Comparison of ENCODE assay signal across 1 cellular context in the genomic region with DNA sequence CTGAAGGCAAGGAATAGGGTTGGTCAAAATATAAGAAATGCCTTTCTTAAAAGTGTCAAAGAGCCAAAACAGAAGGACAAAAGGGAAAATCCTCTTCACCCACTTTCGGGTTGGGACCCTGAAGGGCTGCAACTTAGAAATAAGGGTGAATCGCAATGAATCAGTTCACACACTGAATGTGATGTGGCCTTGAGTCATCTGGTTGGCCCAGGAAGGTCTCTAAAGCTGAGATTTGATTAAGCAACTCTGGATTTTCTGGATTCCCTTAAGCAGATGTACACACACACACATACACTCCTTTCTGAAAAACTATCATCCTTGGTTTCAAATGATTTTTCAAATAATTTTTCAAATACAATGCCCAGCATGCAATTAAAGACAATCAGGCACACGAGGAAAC.
A peak's percentile ranks its signal among the peaks of the same experiment; 100 is the strongest.
TF ChIP-seq lines count a peak whose summit lies in the region.

No MANE protein-coding gene starts in this region.

TF ChIP-seq in HepG2, 621 proteins besides CTCF, POLR2A, EP300 and RAD21 (continued from another document and continues in another):
- TF ChIP-seq, protein P1, sequence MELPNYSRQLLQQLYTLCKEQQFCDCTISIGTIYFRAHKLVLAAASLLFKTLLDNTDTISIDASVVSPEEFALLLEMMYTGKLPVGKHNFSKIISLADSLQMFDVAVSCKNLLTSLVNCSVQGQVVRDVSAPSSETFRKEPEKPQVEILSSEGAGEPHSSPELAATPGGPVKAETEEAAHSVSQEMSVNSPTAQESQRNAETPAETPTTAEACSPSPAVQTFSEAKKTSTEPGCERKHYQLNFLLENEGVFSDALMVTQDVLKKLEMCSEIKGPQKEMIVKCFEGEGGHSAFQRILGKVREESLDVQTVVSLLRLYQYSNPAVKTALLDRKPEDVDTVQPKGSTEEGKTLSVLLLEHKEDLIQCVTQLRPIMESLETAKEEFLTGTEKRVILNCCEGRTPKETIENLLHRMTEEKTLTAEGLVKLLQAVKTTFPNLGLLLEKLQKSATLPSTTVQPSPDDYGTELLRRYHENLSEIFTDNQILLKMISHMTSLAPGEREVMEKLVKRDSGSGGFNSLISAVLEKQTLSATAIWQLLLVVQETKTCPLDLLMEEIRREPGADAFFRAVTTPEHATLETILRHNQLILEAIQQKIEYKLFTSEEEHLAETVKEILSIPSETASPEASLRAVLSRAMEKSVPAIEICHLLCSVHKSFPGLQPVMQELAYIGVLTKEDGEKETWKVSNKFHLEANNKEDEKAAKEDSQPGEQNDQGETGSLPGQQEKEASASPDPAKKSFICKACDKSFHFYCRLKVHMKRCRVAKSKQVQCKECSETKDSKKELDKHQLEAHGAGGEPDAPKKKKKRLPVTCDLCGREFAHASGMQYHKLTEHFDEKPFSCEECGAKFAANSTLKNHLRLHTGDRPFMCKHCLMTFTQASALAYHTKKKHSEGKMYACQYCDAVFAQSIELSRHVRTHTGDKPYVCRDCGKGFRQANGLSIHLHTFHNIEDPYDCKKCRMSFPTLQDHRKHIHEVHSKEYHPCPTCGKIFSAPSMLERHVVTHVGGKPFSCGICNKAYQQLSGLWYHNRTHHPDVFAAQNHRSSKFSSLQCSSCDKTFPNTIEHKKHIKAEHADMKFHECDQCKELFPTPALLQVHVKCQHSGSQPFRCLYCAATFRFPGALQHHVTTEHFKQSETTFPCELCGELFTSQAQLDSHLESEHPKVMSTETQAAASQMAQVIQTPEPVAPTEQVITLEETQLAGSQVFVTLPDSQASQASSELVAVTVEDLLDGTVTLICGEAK (IDR thresholded peaks at IDR 0.05): no peak
- TF ChIP-seq, protein P1 (CRISPR knock-in tag; IDR thresholded peaks at IDR 0.05): no peak
- TF ChIP-seq POLR2AphosphoS2 (IDR thresholded peaks at IDR 0.05; ENCODE audit: low read depth, low read length): no peak
- TF ChIP-seq ZNF343 (CRISPR knock-in tag; IDR thresholded peaks at IDR 0.05): no peak
- TF ChIP-seq HMG20B (CRISPR knock-in tag; conservative IDR thresholded peaks at IDR 0.05): 0 out of 2 replicates have a peak, but pooled peaks have one; percentile 43
- no peak for TF ChIP-seq ZNF564 (CRISPR knock-in tag; IDR thresholded peaks at IDR 0.05)
- peak; percentile 40 for TF ChIP-seq CEBPG (CRISPR knock-in tag; IDR thresholded peaks at IDR 0.05)
- no peak for TF ChIP-seq ZSCAN22 (CRISPR knock-in tag; IDR thresholded peaks at IDR 0.05)
- TF ChIP-seq ZEB1 (IDR thresholded peaks at IDR 0.05; ENCODE audit: insufficient replicate concordance, low read depth): no peak
- TF ChIP-seq MYNN (CRISPR knock-in tag; IDR thresholded peaks at IDR 0.05; ENCODE audit: low read depth): no peak
- TF ChIP-seq MED13 (CRISPR knock-in tag; IDR thresholded peaks at IDR 0.05): no peak
- TF ChIP-seq CEBPB (IDR thresholded peaks at IDR 0.05; ENCODE audit: borderline replicate concordance, low read depth, low read length): peak; percentile 22; the same call in 1 of the 2 replicates
- no peak for TF ChIP-seq ARNTL (CRISPR knock-in tag; IDR thresholded peaks at IDR 0.05)
- TF ChIP-seq ARNT2 (CRISPR knock-in tag; IDR thresholded peaks at IDR 0.05; ENCODE audit: low read depth): no peak
- TF ChIP-seq DMAP1 (CRISPR knock-in tag; IDR thresholded peaks at IDR 0.05): no peak
- TF ChIP-seq ZBTB26 (CRISPR knock-in tag; IDR thresholded peaks at IDR 0.05; ENCODE audit: borderline replicate concordance): peak; percentile 91
- TF ChIP-seq IRX3 (CRISPR knock-in tag; IDR thresholded peaks at IDR 0.05; ENCODE audit: borderline replicate concordance, low read depth): no peak
- no peak for TF ChIP-seq ZBTB46 (CRISPR knock-in tag; IDR thresholded peaks at IDR 0.05; ENCODE audit: borderline replicate concordance)
- TF ChIP-seq SOX13 (IDR thresholded peaks at IDR 0.05): no peak
- no peak for TF ChIP-seq SOX13 (CRISPR knock-in tag; conservative IDR thresholded peaks at IDR 0.05 in 1 of 2, IDR thresholded peaks at IDR 0.05 in 1 of 2)
- TF ChIP-seq, protein P2, sequence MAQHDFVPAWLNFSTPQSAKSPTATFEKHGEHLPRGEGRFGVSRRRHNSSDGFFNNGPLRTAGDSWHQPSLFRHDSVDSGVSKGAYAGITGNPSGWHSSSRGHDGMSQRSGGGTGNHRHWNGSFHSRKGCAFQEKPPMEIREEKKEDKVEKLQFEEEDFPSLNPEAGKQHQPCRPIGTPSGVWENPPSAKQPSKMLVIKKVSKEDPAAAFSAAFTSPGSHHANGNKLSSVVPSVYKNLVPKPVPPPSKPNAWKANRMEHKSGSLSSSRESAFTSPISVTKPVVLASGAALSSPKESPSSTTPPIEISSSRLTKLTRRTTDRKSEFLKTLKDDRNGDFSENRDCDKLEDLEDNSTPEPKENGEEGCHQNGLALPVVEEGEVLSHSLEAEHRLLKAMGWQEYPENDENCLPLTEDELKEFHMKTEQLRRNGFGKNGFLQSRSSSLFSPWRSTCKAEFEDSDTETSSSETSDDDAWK (CRISPR knock-in tag; IDR thresholded peaks at IDR 0.05): no peak
- 0 out of 2 replicates have a peak, but pooled peaks have one; percentile 49 for TF ChIP-seq GFI1 (CRISPR knock-in tag; IDR thresholded peaks at IDR 0.05; ENCODE audit: borderline replicate concordance)
- TF ChIP-seq, protein P3, sequence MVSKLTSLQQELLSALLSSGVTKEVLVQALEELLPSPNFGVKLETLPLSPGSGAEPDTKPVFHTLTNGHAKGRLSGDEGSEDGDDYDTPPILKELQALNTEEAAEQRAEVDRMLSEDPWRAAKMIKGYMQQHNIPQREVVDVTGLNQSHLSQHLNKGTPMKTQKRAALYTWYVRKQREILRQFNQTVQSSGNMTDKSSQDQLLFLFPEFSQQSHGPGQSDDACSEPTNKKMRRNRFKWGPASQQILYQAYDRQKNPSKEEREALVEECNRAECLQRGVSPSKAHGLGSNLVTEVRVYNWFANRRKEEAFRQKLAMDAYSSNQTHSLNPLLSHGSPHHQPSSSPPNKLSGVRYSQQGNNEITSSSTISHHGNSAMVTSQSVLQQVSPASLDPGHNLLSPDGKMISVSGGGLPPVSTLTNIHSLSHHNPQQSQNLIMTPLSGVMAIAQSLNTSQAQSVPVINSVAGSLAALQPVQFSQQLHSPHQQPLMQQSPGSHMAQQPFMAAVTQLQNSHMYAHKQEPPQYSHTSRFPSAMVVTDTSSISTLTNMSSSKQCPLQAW (CRISPR knock-in tag; IDR thresholded peaks at IDR 0.05): no peak
- no peak for TF ChIP-seq CENPBD1 (CRISPR knock-in tag; IDR thresholded peaks at IDR 0.05; ENCODE audit: borderline replicate concordance, low read depth)
- TF ChIP-seq MAFG (CRISPR knock-in tag; IDR thresholded peaks at IDR 0.05): no peak
- no peak for TF ChIP-seq DDIT3 (CRISPR knock-in tag; IDR thresholded peaks at IDR 0.05)
- TF ChIP-seq ZNF724P (CRISPR knock-in tag; IDR thresholded peaks at IDR 0.05; ENCODE audit: borderline replicate concordance): no peak
- TF ChIP-seq, protein P4, sequence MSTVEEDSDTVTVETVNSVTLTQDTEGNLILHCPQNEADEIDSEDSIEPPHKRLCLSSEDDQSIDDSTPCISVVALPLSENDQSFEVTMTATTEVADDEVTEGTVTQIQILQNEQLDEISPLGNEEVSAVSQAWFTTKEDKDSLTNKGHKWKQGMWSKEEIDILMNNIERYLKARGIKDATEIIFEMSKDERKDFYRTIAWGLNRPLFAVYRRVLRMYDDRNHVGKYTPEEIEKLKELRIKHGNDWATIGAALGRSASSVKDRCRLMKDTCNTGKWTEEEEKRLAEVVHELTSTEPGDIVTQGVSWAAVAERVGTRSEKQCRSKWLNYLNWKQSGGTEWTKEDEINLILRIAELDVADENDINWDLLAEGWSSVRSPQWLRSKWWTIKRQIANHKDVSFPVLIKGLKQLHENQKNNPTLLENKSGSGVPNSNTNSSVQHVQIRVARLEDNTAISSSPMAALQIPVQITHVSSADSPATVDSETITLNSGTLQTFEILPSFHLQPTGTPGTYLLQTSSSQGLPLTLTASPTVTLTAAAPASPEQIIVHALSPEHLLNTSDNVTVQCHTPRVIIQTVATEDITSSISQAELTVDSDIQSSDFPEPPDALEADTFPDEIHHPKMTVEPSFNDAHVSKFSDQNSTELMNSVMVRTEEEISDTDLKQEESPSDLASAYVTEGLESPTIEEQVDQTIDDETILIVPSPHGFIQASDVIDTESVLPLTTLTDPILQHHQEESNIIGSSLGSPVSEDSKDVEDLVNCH (CRISPR knock-in tag; IDR thresholded peaks at IDR 0.05): no peak
- no peak for TF ChIP-seq ZNF225 (CRISPR knock-in tag; IDR thresholded peaks at IDR 0.05)
- no peak for TF ChIP-seq HNRNPL (IDR thresholded peaks at IDR 0.05; ENCODE audit: low read depth, low read length)
- TF ChIP-seq, protein P5, sequence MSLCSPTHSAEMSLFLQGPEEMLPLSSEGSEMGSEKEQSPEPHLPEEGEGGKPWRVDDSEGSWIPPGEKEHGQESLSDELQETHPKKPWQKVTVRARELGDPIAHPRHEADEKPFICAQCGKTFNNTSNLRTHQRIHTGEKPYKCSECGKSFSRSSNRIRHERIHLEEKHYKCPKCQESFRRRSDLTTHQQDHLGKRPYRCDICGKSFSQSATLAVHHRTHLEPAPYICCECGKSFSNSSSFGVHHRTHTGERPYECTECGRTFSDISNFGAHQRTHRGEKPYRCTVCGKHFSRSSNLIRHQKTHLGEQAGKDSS (CRISPR knock-in tag; IDR thresholded peaks at IDR 0.05; ENCODE audit: borderline replicate concordance, low read depth): no peak
- TF ChIP-seq ZNF570 (CRISPR knock-in tag; IDR thresholded peaks at IDR 0.05; ENCODE audit: borderline replicate concordance): no peak
- no peak for TF ChIP-seq ETV5 (CRISPR knock-in tag; IDR thresholded peaks at IDR 0.05; ENCODE audit: borderline replicate concordance)
- TF ChIP-seq, protein P6, sequence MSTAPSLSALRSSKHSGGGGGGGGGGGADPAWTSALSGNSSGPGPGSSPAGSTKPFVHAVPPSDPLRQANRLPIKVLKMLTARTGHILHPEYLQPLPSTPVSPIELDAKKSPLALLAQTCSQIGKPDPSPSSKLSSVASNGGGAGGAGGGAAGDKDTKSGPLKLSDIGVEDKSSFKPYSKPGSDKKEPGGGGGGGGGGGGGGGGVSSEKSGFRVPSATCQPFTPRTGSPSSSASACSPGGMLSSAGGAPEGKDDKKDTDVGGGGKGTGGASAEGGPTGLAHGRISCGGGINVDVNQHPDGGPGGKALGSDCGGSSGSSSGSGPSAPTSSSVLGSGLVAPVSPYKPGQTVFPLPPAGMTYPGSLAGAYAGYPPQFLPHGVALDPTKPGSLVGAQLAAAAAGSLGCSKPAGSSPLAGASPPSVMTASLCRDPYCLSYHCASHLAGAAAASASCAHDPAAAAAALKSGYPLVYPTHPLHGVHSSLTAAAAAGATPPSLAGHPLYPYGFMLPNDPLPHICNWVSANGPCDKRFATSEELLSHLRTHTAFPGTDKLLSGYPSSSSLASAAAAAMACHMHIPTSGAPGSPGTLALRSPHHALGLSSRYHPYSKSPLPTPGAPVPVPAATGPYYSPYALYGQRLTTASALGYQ (CRISPR knock-in tag; IDR thresholded peaks at IDR 0.05): no peak
- TF ChIP-seq TRIM24 (CRISPR knock-in tag; IDR thresholded peaks at IDR 0.05): no peak
- no peak for TF ChIP-seq ATRX (CRISPR knock-in tag; IDR thresholded peaks at IDR 0.05; ENCODE audit: borderline replicate concordance)
- TF ChIP-seq ZNF44 (CRISPR knock-in tag; IDR thresholded peaks at IDR 0.05): no peak
- no peak for TF ChIP-seq KDM5B (CRISPR knock-in tag; IDR thresholded peaks at IDR 0.05; ENCODE audit: borderline replicate concordance)
- TF ChIP-seq FOXK1 (CRISPR knock-in tag; IDR thresholded peaks at IDR 0.05; ENCODE audit: borderline replicate concordance, low read depth): no peak
